ENCODE assay signal across 28 cellular contexts in genomic region chr20:58375796-58376195, GRCh38. TPM values are rescaled to one million over a fixed set of nuclear protein-coding genes. Genes with fewer than 3 reads are reported as not detected.
DNase-seq lines count a peak whose midpoint lies in the region; ATAC-seq, FAIRE-seq and TF ChIP-seq lines count a peak whose summit lies in the region.
"Had no signal": no experiment of that assay in that cellular context is flagged by ENCODE, and none has a peak within 500 bp of the region (broad histone marks: within the 10 kb centered on the region; RNA-seq: fewer than 3 reads in every experiment).

No MANE protein-coding gene starts in this region.

- no peak for TF ChIP-seq CTCF in OCI-LY3 (IDR thresholded peaks at IDR 0.05; ENCODE audit: low read depth, low read length)
- TF ChIP-seq CTCF in H1 (IDR thresholded peaks at IDR 0.05; ENCODE audit: control extremely low read depth in 1 of 3, insufficient read depth in 1 of 3, low read depth in 1 of 3, low read length in 3 of 3): no peak
- no peak for TF ChIP-seq CTCF in nephron (IDR thresholded peaks at IDR 0.05; ENCODE audit: unreplicated experiment in 3 of 3)
- no peak for TF ChIP-seq CTCF in PC-9 (conservative IDR thresholded peaks at IDR 0.05)

- TF ChIP-seq POLR2A in H1 (IDR thresholded peaks at IDR 0.05; ENCODE audit: control extremely low read depth in 1 of 2, low read depth in 2 of 2, low read length in 2 of 2): no peak

- DNase-seq in H1 (ENCODE audit: low read depth in 1 of 2, low spot score in 2 of 2): no peak
- no peak for DNase-seq in sciatic nerve (ENCODE audit: low spot score)
- no peak for DNase-seq in PC-9
- no peak for DNase-seq in activated naive CD8-positive, alpha-beta T cell treated with anti-CD3 and anti-CD28 coated beads for 36 hours
- no peak for DNase-seq in DMS153 treated with DMSO at 0.1 percent for 48 hours (lab: John Stamatoyannopoulos, UW; ENCODE audit: unreplicated experiment)
- DNase-seq: activated B cell treated with CpG ODN at 0.5 μM for 24 hours; activated CD4-positive, alpha-beta T cell treated with anti-CD3 and anti-CD28 coated beads, Interleukin-2, amount 50 U/mL, for 4 hours; activated CD8-positive, alpha-beta memory T cell treated with anti-CD3 and anti-CD28 coated beads, Interleukin-2, amount 50 U/mL, for 4 hours; Calu3; hippocampal formation; left ventricle myocardium inferior; naive thymus-derived CD8-positive, alpha-beta T cell; NCI-H1694; stimulated activated CD4-positive, alpha-beta T cell treated with anti-CD3 and anti-CD28 coated beads, Interleukin-4, amount 100 ng/mL, for 24 hours; substantia nigra; upper lobe of right lung had no signal

- peak overlapping the region; percentile 38 for H4K91ac ChIP-seq in H1 (replicated peaks; ENCODE audit: insufficient read length, low read length)

- H2AK5ac ChIP-seq in H1 (ENCODE audit: low read depth, low read length): no peak overlapping the region

- peak overlapping the region; percentile 74; the same call in 1 of the 2 replicates for H2BK20ac ChIP-seq in H1 (ENCODE audit: low read length)

- peak overlapping the region; percentile 35 for H4K5ac ChIP-seq in H1 (ENCODE audit: insufficient read length, low read depth, low read length)

- TF ChIP-seq RAD21 in H1 (IDR thresholded peaks at IDR 0.05 in 1 of 2, conservative IDR thresholded peaks at IDR 0.05 in 1 of 2; ENCODE audit: low read depth in 2 of 2, low read length in 2 of 2): no peak

- intact Hi-C loops in sciatic nerve (cut with DNase I) (no loop called here), PC-9 (cut with micrococcal nuclease; ENCODE audit: unreplicated experiment) (no loop called here)

- H3K4me2 ChIP-seq in OCI-LY3 (ENCODE audit: low read length): 0 out of 2 replicates have a peak overlapping the region, but pooled peaks have one; percentile 52
- peak overlapping the region; percentile 61 to 88 for H3K4me2 ChIP-seq in H1 (ENCODE audit: insufficient read depth in 1 of 2, low read depth in 2 of 2, low read length in 2 of 2)
- H3K4me2 ChIP-seq in PC-9: no peak overlapping the region

- no peak overlapping the region for H3K4me3 ChIP-seq in OCI-LY3 (ENCODE audit: low read length)
- H3K4me3 ChIP-seq in H1 (ENCODE audit: extremely low read depth in 1 of 4, insufficient read depth in 2 of 4, low read depth in 3 of 4, low read length in 4 of 4): peak overlapping the region; percentile 22 to 46 (median 27); a peak in 7 of 8 replicates
- no peak overlapping the region for H3K4me3 ChIP-seq in PC-9
- H3K4me3 ChIP-seq: cardiac muscle cell, coronary artery, esophagus muscularis mucosa, left ventricle myocardium inferior, upper lobe of right lung had no signal

- H3K27me3 ChIP-seq in OCI-LY3 (ENCODE audit: low read depth, low read length) (peaks cover 16% of the 10 kb centered on the region), H1 (replicated peaks in 1 of 4; ENCODE audit: control insufficient read depth in 3 of 4, extremely low read depth in 1 of 4, insufficient read depth in 3 of 4, low read length in 3 of 4) (no peaks in the 10 kb centered on the region), PC-9 (ENCODE audit: insufficient read depth, low read depth) (peaks cover 2% of the 10 kb centered on the region; the same call in 1 of the 2 replicates)
- H3K27me3 ChIP-seq: cardiac muscle cell, upper lobe of right lung had no signal

- BruUV-seq in PC-9 (replicated peaks; lab: Mats Ljungman, UMichigan): no TSS peak

- H2BK12ac ChIP-seq in H1 (ENCODE audit: low read depth, low read length): peak overlapping the region; percentile 77; the same call in 1 of the 2 replicates

- FAIRE-seq in H1 (lab: Jason Lieb, UNC): no peak
- FAIRE-seq: frontal cortex, islet of Langerhans had no signal

- H3K27ac ChIP-seq in OCI-LY3 (ENCODE audit: low read length) (no peak overlapping the region), H1 (ENCODE audit: low read depth, low read length) (peak overlapping the region; percentile 32; the same call in 1 of the 2 replicates), PC-9 (no peak overlapping the region)
- H3K27ac ChIP-seq: C4-2B, cardiac muscle cell, coronary artery, esophagus muscularis mucosa, left ventricle myocardium inferior, upper lobe of right lung had no signal

- peaks cover 3% of the 10 kb centered on the region for H3K9me3 Mint-ChIP-seq in nephron
- H3K9me3 Mint-ChIP-seq in activated naive CD8-positive, alpha-beta T cell treated with anti-CD3 and anti-CD28 coated beads for 36 hours: peaks cover under 1% of the 10 kb centered on the region
- H3K9me3 Mint-ChIP-seq: stimulated activated effector memory CD8-positive, alpha-beta T cell treated with anti-CD3 and anti-CD28 coated beads, Interleukin-12 subunit alpha, Interleukin-12 subunit beta, amount 100 ng/mL, for 72 hours had no signal

- H4K8ac ChIP-seq in H1 (ENCODE audit: extremely low read depth, insufficient read depth, low read length): no peak overlapping the region

- POLR2A ChIA-PET in H1 (lab: Charles Lee; ENCODE audit: partially characterized antibody): interaction anchor here (0.7 to 2.3 kb wide), 5 partner anchors 9 to 23 kb away, joined by 3 to 12 read pairs (median 3); partner anchors contain the start of gene VAPB
- POLR2A ChIA-PET in PC-9 (lab: Charles Lee; ENCODE audit: unreplicated experiment): no interaction called here

- H3K27ac Mint-ChIP-seq in nephron: peak overlapping the region in 2 of 3 experiments; percentile 55 to 60
- no peak overlapping the region for H3K27ac Mint-ChIP-seq in activated naive CD8-positive, alpha-beta T cell treated with anti-CD3 and anti-CD28 coated beads for 36 hours
- H3K27ac Mint-ChIP-seq: activated B cell treated with CpG ODN at 0.5 μM for 24 hours; activated T-helper 2 cell treated with anti-CD3 and anti-CD28 coated beads, Interferon-gamma antibody, Interleukin-2, Interleukin-4, amounts not matched to agents 10 μg/mL and 5 μg/mL and 100 μg/mL, durations not matched to agents 14 hours and 24 hours and 36 hours; mesothelial cell of epicardium; stimulated activated effector memory CD8-positive, alpha-beta T cell treated with anti-CD3 and anti-CD28 coated beads, Interleukin-12 subunit alpha, Interleukin-12 subunit beta, amount 100 ng/mL, for 72 hours had no signal

- no peak overlapping the region for H2AFZ ChIP-seq in OCI-LY3 (ENCODE audit: low read depth, low read length)
- H2AFZ ChIP-seq in H1 (ENCODE audit: low read length): 0 out of 2 replicates have a peak overlapping the region, but pooled peaks have one; percentile 12
- no peak overlapping the region for H2AFZ ChIP-seq in PC-9

- H3K23ac ChIP-seq in H1 (ENCODE audit: insufficient read length): no peak overlapping the region

- CTCF ChIA-PET in H1 (lab: Charles Lee; ENCODE audit: partially characterized antibody) (interaction anchor here (1.2 to 1.3 kb wide), 2 partner anchors 13 to 15 kb away, joined by 3 to 5 read pairs; partner anchors contain the start of gene VAPB), PC-9 (lab: Charles Lee) (no interaction called here)

- H3K79me1 ChIP-seq in H1 (ENCODE audit: low read depth, low read length): no peaks in the 10 kb centered on the region

- H3K36me3 Mint-ChIP-seq in nephron (ENCODE audit: low read depth): no peaks in the 10 kb centered on the region
- peaks cover under 1% of the 10 kb centered on the region for H3K36me3 Mint-ChIP-seq in activated naive CD8-positive, alpha-beta T cell treated with anti-CD3 and anti-CD28 coated beads for 36 hours
- H3K36me3 Mint-ChIP-seq: mesothelial cell of epicardium; stimulated activated effector memory CD8-positive, alpha-beta T cell treated with anti-CD3 and anti-CD28 coated beads, Interleukin-12 subunit alpha, Interleukin-12 subunit beta, amount 100 ng/mL, for 72 hours had no signal

- no peak for ATAC-seq in sciatic nerve
- ATAC-seq: activated naive CD4-positive, alpha-beta T cell treated with anti-CD3 and anti-CD28 coated beads, Interleukin-2, amount 50 U/mL, for 72 hours; naive thymus-derived CD8-positive, alpha-beta T cell; stimulated activated effector memory CD8-positive, alpha-beta T cell treated with anti-CD3 and anti-CD28 coated beads, Interleukin-12 subunit alpha, Interleukin-12 subunit beta, amount 100 ng/mL, for 72 hours; upper lobe of right lung had no signal

- H2BK120ac ChIP-seq in H1 (replicated peaks; ENCODE audit: low read depth, low read length): peak overlapping the region; percentile 75

- peaks cover 5% of the 10 kb centered on the region; the same call in 1 of the 2 replicates for H3K23me2 ChIP-seq in H1 (ENCODE audit: low read depth, low read length)

- no peaks in the 10 kb centered on the region for H3K79me2 ChIP-seq in OCI-LY3 (ENCODE audit: low read length)
- H3K79me2 ChIP-seq in H1 (ENCODE audit: control insufficient read depth in 1 of 2, insufficient read depth in 2 of 2, low read length in 2 of 2): no peaks in the 10 kb centered on the region
- H3K79me2 ChIP-seq in PC-9 (ENCODE audit: low read depth): no peaks in the 10 kb centered on the region

- 0 out of 2 replicates have a peak overlapping the region, but pooled peaks have one; percentile 6 for H2BK15ac ChIP-seq in H1 (ENCODE audit: low read length)

- H3K9me3 ChIP-seq in OCI-LY3 (ENCODE audit: insufficient read depth, low read length) (0 out of 2 replicates have a peak, but pooled peaks cover under 1% of the 10 kb centered on the region), H1 (ENCODE audit: insufficient read depth in 2 of 2, low read depth in 1 of 2, low read length in 1 of 2) (peaks cover 2 to 4% of the 10 kb centered on the region in 2 experiments; a peak in 1 of 4 replicates), PC-9 (ENCODE audit: insufficient read depth, low read depth) (peaks cover 2% of the 10 kb centered on the region; the same call in 1 of the 2 replicates)
- H3K9me3 ChIP-seq: esophagus muscularis mucosa, left ventricle myocardium inferior, upper lobe of right lung had no signal

- H2BK5ac ChIP-seq in H1 (ENCODE audit: low read depth, low read length): peak overlapping the region; percentile 92; the same call in 1 of the 2 replicates

- TF ChIP-seq EP300 in H1 (IDR thresholded peaks at IDR 0.05; ENCODE audit: borderline replicate concordance in 1 of 2, low read depth in 2 of 2, low read length in 2 of 2): no peak

- H4K20me1 ChIP-seq in OCI-LY3 (ENCODE audit: insufficient read depth, low read length): no peaks in the 10 kb centered on the region
- no peaks in the 10 kb centered on the region for H4K20me1 ChIP-seq in H1 (replicated peaks in 1 of 2; ENCODE audit: control insufficient read depth in 1 of 2, insufficient read depth in 2 of 2, low read length in 2 of 2)
- H4K20me1 ChIP-seq in PC-9 (ENCODE audit: insufficient read depth): 0 out of 2 replicates have a peak, but pooled peaks cover 3% of the 10 kb centered on the region

- H3K36me3 ChIP-seq in OCI-LY3 (replicated peaks; ENCODE audit: low read depth, low read length): no peaks in the 10 kb centered on the region
- no peaks in the 10 kb centered on the region for H3K36me3 ChIP-seq in H1 (ENCODE audit: control insufficient read depth in 2 of 4, insufficient read depth in 4 of 4, low read length in 3 of 4)
- no peaks in the 10 kb centered on the region for H3K36me3 ChIP-seq in PC-9 (ENCODE audit: low read depth)
- H3K36me3 ChIP-seq: cardiac muscle cell, esophagus muscularis mucosa, left ventricle myocardium inferior, upper lobe of right lung had no signal

- peak overlapping the region; percentile 72; the same call in 1 of the 2 replicates for H3K18ac ChIP-seq in H1 (ENCODE audit: extremely low read depth, low read length)

- WGBS in H1 (ENCODE audit: extremely low coverage in 1 of 2, insufficient coverage in 1 of 2, insufficient read length in 1 of 2, insufficient replicate concordance in 2 of 2, low coverage in 1 of 2, low lambda C conversion rate in 2 of 2, missing lambda C conversion rate in 1 of 2), 2 experiments: 36% methylated on average over 6 of the region's 6 CpGs; no CpG with 5 or more reads in 1 of the 2 experiments

- H3K27me3 Mint-ChIP-seq in nephron (ENCODE audit: low read depth): peaks cover 7% of the 10 kb centered on the region
- peaks cover 23% of the 10 kb centered on the region for H3K27me3 Mint-ChIP-seq in activated naive CD8-positive, alpha-beta T cell treated with anti-CD3 and anti-CD28 coated beads for 36 hours

- no peak overlapping the region for H3K4me3 Mint-ChIP-seq in nephron
- H3K4me3 Mint-ChIP-seq in activated naive CD8-positive, alpha-beta T cell treated with anti-CD3 and anti-CD28 coated beads for 36 hours: no peak overlapping the region
- H3K4me3 Mint-ChIP-seq: activated B cell treated with CpG ODN at 0.5 μM for 24 hours; mesothelial cell of epicardium; naive thymus-derived CD8-positive, alpha-beta T cell; stimulated activated effector memory CD8-positive, alpha-beta T cell treated with anti-CD3 and anti-CD28 coated beads, Interleukin-12 subunit alpha, Interleukin-12 subunit beta, amount 100 ng/mL, for 72 hours had no signal

- no peak overlapping the region for H3K14ac ChIP-seq in H1 (ENCODE audit: insufficient read length)

- H3K9me2 ChIP-seq in PC-9 (ENCODE audit: insufficient read depth): no peaks in the 10 kb centered on the region; the same call in 1 of the 2 replicates

- H3K4me1 Mint-ChIP-seq in nephron: peaks cover 48% of the 10 kb centered on the region
- H3K4me1 Mint-ChIP-seq in activated naive CD8-positive, alpha-beta T cell treated with anti-CD3 and anti-CD28 coated beads for 36 hours: no peaks in the 10 kb centered on the region
- H3K4me1 Mint-ChIP-seq: activated B cell treated with CpG ODN at 0.5 μM for 24 hours; naive thymus-derived CD8-positive, alpha-beta T cell had no signal

- H3F3A ChIP-seq in PC-9 (ENCODE audit: insufficient read depth, low read depth): no peaks in the 10 kb centered on the region

- H3K9ac ChIP-seq in OCI-LY3 (ENCODE audit: low read length) (no peak overlapping the region), H1 (replicated peaks in 1 of 4; ENCODE audit: extremely low read depth in 1 of 4, low read depth in 3 of 4, low read length in 3 of 4) (peak overlapping the region in 1 of 4 experiments; percentile 29; a peak in 1 of 7 replicates)

- H3K56ac ChIP-seq in H1 (replicated peaks; ENCODE audit: insufficient read length, low read depth, low read length): no peak overlapping the region

- peaks cover 11% of the 10 kb centered on the region for H3K4me1 ChIP-seq in OCI-LY3 (ENCODE audit: low read length)
- peaks cover 14 to 28% (median 22%) of the 10 kb centered on the region in 4 experiments for H3K4me1 ChIP-seq in H1 (replicated peaks in 1 of 4; ENCODE audit: control insufficient read depth in 3 of 4, insufficient read depth in 4 of 4, low read length in 3 of 4)
- H3K4me1 ChIP-seq in PC-9 (replicated peaks; ENCODE audit: insufficient read depth): no peaks in the 10 kb centered on the region
- H3K4me1 ChIP-seq: esophagus muscularis mucosa, left ventricle myocardium inferior, upper lobe of right lung had no signal

- H3K4ac ChIP-seq in H1 (replicated peaks; ENCODE audit: insufficient read length, low read depth, low read length): no peak overlapping the region

RNA-seq across cellular contexts. Expression of gene VAPB, which starts 13.2 kb away (rescaled TPM):
- 57.1 and 62.8 TPM in 2 replicates for total RNA-seq in H1 (2021; fragmentation: NEBNext Ultra II Directional; extraction: Animal tissue kit (Norgen Biotek cat#: 25700))
- polyA plus RNA-seq in H1 (2011; rRNA removed): 20.8 and 24.4 TPM in 2 replicates
- polyA plus RNA-seq in H1 (2011; cell fraction: cytosol; rRNA removed): 28.6 TPM
- 17.8 TPM for polyA plus RNA-seq in H1 (2011; cell fraction: nucleus; rRNA removed)
- polyA plus RNA-seq in H1 (2012, experiment 1 of 2): 41.8 to 48.7 TPM (median 43.8 TPM) in 4 replicates
- polyA plus RNA-seq in H1 (2012, experiment 2 of 2): 19.7 TPM
- polyA plus RNA-seq in H1 (2013, experiment 1 of 2): 24.6 TPM
- polyA plus RNA-seq in H1 (2013, experiment 2 of 2): 28.1 TPM
- polyA minus RNA-seq in H1 (2011; rRNA and poly(A)+ RNA removed): 16.9 and 17.8 TPM in 2 replicates
- 20.2 TPM for polyA minus RNA-seq in H1 (2011; cell fraction: cytosol; rRNA and poly(A)+ RNA removed)
- 15.5 TPM for polyA minus RNA-seq in H1 (2011; cell fraction: nucleus; rRNA and poly(A)+ RNA removed)
- total RNA-seq in sciatic nerve (51.1 TPM), PC-9 (2021) (73.0 and 80.6 TPM in 2 replicates)
- 10 to 100 TPM; 38.4 to 40.6 TPM for total RNA-seq in activated naive CD8-positive, alpha-beta T cell treated with anti-CD3 and anti-CD28 coated beads for 36 hours

Comparison
In these comparisons a context has a peak if more than half of its experiments do, and no peak if none do; other contexts are left out.
1. H3K4me3 ChIP-seq: peak in H1 (4 of 4); none in OCI-LY3 (single experiment) and PC-9 (single experiment).